In the genomic region with DNA sequence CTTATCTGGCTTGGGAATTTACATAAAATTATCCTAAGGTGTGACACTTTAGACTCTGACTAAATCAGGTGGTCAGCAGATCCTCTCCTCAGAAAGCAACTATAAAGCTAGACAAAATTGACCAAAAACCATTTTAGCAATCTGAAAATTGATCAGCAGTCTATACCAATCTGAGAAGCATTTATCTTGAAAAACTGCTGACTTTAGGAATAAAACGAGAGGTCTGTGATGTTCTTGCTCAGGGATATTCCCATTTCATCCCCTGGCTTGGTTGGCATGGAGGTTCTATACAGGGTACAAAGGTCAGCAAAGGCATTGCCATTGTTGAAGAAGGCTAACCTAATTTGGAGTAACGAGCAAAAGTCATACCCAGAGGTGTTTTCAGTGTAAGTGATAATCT, we compare ENCODE assay signal across 8 cellular contexts. TPM values are rescaled to one million over a fixed set of nuclear protein-coding genes. Genes with fewer than 3 reads are reported as not detected.
"Had no signal": no experiment of that assay in that cellular context is flagged by ENCODE, and none has a peak within 500 bp of the region (broad histone marks: within the 10 kb centered on the region; RNA-seq: fewer than 3 reads in every experiment).

No MANE protein-coding gene starts in this region.

- H3K27ac ChIP-seq: GM23248 had no signal

- FAIRE-seq: H54, HTR-8/SVneo, K562 had no signal

- H2AFZ ChIP-seq: GM23248 had no signal

- H3K4me3 ChIP-seq: GM23248, K562 had no signal

- H3K9ac ChIP-seq: GM23248 had no signal

- ATAC-seq: K562 had no signal

- DNase-seq: GM23248, GOT3, H9, HCEC 1CT, KG1 had no signal

RNA-seq across cellular contexts. Expression of a gene that starts 11.7 kb away (rescaled TPM):
- total RNA-seq: GM23248 had no signal
- polyA plus RNA-seq: GM23248 had no signal
